Comparison of ENCODE assay signal across 1 cellular context in genomic region chr2:199850718-199851498, GRCh38.
TF ChIP-seq lines count a peak whose summit lies in the region.

Gene FTCDNL1, minus strand, starts transcription at chr2:199851192. Its CDS starts 2,230 bp downstream, at chr2:199848962.

TF ChIP-seq in H1, 55 proteins besides CTCF, POLR2A, EP300 and RAD21 (continued from another document):
- TF ChIP-seq, protein P1, sequence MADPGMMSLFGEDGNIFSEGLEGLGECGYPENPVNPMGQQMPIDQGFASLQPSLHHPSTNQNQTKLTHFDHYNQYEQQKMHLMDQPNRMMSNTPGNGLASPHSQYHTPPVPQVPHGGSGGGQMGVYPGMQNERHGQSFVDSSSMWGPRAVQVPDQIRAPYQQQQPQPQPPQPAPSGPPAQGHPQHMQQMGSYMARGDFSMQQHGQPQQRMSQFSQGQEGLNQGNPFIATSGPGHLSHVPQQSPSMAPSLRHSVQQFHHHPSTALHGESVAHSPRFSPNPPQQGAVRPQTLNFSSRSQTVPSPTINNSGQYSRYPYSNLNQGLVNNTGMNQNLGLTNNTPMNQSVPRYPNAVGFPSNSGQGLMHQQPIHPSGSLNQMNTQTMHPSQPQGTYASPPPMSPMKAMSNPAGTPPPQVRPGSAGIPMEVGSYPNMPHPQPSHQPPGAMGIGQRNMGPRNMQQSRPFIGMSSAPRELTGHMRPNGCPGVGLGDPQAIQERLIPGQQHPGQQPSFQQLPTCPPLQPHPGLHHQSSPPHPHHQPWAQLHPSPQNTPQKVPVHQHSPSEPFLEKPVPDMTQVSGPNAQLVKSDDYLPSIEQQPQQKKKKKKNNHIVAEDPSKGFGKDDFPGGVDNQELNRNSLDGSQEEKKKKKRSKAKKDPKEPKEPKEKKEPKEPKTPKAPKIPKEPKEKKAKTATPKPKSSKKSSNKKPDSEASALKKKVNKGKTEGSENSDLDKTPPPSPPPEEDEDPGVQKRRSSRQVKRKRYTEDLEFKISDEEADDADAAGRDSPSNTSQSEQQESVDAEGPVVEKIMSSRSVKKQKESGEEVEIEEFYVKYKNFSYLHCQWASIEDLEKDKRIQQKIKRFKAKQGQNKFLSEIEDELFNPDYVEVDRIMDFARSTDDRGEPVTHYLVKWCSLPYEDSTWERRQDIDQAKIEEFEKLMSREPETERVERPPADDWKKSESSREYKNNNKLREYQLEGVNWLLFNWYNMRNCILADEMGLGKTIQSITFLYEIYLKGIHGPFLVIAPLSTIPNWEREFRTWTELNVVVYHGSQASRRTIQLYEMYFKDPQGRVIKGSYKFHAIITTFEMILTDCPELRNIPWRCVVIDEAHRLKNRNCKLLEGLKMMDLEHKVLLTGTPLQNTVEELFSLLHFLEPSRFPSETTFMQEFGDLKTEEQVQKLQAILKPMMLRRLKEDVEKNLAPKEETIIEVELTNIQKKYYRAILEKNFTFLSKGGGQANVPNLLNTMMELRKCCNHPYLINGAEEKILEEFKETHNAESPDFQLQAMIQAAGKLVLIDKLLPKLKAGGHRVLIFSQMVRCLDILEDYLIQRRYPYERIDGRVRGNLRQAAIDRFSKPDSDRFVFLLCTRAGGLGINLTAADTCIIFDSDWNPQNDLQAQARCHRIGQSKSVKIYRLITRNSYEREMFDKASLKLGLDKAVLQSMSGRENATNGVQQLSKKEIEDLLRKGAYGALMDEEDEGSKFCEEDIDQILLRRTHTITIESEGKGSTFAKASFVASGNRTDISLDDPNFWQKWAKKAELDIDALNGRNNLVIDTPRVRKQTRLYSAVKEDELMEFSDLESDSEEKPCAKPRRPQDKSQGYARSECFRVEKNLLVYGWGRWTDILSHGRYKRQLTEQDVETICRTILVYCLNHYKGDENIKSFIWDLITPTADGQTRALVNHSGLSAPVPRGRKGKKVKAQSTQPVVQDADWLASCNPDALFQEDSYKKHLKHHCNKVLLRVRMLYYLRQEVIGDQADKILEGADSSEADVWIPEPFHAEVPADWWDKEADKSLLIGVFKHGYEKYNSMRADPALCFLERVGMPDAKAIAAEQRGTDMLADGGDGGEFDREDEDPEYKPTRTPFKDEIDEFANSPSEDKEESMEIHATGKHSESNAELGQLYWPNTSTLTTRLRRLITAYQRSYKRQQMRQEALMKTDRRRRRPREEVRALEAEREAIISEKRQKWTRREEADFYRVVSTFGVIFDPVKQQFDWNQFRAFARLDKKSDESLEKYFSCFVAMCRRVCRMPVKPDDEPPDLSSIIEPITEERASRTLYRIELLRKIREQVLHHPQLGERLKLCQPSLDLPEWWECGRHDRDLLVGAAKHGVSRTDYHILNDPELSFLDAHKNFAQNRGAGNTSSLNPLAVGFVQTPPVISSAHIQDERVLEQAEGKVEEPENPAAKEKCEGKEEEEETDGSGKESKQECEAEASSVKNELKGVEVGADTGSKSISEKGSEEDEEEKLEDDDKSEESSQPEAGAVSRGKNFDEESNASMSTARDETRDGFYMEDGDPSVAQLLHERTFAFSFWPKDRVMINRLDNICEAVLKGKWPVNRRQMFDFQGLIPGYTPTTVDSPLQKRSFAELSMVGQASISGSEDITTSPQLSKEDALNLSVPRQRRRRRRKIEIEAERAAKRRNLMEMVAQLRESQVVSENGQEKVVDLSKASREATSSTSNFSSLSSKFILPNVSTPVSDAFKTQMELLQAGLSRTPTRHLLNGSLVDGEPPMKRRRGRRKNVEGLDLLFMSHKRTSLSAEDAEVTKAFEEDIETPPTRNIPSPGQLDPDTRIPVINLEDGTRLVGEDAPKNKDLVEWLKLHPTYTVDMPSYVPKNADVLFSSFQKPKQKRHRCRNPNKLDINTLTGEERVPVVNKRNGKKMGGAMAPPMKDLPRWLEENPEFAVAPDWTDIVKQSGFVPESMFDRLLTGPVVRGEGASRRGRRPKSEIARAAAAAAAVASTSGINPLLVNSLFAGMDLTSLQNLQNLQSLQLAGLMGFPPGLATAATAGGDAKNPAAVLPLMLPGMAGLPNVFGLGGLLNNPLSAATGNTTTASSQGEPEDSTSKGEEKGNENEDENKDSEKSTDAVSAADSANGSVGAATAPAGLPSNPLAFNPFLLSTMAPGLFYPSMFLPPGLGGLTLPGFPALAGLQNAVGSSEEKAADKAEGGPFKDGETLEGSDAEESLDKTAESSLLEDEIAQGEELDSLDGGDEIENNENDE (IDR thresholded peaks at IDR 0.05; ENCODE audit: insufficient replicate concordance, low read length), result no peak
- 0 out of 2 replicates have a peak, but pooled peaks have one; percentile 2 for TF ChIP-seq TEAD4 (IDR thresholded peaks at IDR 0.05; ENCODE audit: low read depth, low read length)
- peak; percentile 78; the same call in 1 of the 2 replicates for TF ChIP-seq RBBP5 (IDR thresholded peaks at IDR 0.05; ENCODE audit: borderline replicate concordance, low read depth, low read length)
- 0 out of 4 replicates have a peak, but pooled peaks of 1 of the 2 experiments have one; percentile 27 for TF ChIP-seq HDAC2 (IDR thresholded peaks at IDR 0.05; ENCODE audit: borderline replicate concordance in 1 of 2, low read depth in 2 of 2, low read length in 2 of 2)
- TF ChIP-seq, protein P2, sequence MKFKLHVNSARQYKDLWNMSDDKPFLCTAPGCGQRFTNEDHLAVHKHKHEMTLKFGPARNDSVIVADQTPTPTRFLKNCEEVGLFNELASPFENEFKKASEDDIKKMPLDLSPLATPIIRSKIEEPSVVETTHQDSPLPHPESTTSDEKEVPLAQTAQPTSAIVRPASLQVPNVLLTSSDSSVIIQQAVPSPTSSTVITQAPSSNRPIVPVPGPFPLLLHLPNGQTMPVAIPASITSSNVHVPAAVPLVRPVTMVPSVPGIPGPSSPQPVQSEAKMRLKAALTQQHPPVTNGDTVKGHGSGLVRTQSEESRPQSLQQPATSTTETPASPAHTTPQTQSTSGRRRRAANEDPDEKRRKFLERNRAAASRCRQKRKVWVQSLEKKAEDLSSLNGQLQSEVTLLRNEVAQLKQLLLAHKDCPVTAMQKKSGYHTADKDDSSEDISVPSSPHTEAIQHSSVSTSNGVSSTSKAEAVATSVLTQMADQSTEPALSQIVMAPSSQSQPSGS (IDR thresholded peaks at IDR 0.05; ENCODE audit: low read length), result no peak
- TF ChIP-seq ATF3 (IDR thresholded peaks at IDR 0.05; ENCODE audit: insufficient read depth, low read depth, low read length), result no peak
- TF ChIP-seq TAF1 (IDR thresholded peaks at IDR 0.05; ENCODE audit: low read depth, low read length), result 0 out of 2 replicates have a peak, but pooled peaks have one; percentile 31
- TF ChIP-seq, protein P3, sequence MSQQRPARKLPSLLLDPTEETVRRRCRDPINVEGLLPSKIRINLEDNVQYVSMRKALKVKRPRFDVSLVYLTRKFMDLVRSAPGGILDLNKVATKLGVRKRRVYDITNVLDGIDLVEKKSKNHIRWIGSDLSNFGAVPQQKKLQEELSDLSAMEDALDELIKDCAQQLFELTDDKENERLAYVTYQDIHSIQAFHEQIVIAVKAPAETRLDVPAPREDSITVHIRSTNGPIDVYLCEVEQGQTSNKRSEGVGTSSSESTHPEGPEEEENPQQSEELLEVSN (IDR thresholded peaks at IDR 0.05), result peak; percentile 79
- TF ChIP-seq BACH1 (IDR thresholded peaks at IDR 0.05; ENCODE audit: low read length), result 0 out of 2 replicates have a peak, but pooled peaks have one; percentile 6
- peak; percentile 37; the same call in 1 of the 2 replicates for TF ChIP-seq BRCA1 (IDR thresholded peaks at IDR 0.05; ENCODE audit: low read depth, low read length)
- TF ChIP-seq, protein P4, sequence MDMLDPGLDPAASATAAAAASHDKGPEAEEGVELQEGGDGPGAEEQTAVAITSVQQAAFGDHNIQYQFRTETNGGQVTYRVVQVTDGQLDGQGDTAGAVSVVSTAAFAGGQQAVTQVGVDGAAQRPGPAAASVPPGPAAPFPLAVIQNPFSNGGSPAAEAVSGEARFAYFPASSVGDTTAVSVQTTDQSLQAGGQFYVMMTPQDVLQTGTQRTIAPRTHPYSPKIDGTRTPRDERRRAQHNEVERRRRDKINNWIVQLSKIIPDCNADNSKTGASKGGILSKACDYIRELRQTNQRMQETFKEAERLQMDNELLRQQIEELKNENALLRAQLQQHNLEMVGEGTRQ (IDR thresholded peaks at IDR 0.05; ENCODE audit: low read length), result 0 out of 2 replicates have a peak, but pooled peaks have one; percentile 22
- no peak for TF ChIP-seq FOSL1 (IDR thresholded peaks at IDR 0.05; ENCODE audit: insufficient read depth, low read depth, low read length)
- TF ChIP-seq EZH2 (IDR thresholded peaks at IDR 0.05; ENCODE audit: low read depth, low read length, severe bottlenecking), result peak; percentile 40
- TF ChIP-seq MAX (IDR thresholded peaks at IDR 0.05), result peak; percentile 84
